Comparison of ENCODE assay signal across 8 cellular contexts in the genomic region with DNA sequence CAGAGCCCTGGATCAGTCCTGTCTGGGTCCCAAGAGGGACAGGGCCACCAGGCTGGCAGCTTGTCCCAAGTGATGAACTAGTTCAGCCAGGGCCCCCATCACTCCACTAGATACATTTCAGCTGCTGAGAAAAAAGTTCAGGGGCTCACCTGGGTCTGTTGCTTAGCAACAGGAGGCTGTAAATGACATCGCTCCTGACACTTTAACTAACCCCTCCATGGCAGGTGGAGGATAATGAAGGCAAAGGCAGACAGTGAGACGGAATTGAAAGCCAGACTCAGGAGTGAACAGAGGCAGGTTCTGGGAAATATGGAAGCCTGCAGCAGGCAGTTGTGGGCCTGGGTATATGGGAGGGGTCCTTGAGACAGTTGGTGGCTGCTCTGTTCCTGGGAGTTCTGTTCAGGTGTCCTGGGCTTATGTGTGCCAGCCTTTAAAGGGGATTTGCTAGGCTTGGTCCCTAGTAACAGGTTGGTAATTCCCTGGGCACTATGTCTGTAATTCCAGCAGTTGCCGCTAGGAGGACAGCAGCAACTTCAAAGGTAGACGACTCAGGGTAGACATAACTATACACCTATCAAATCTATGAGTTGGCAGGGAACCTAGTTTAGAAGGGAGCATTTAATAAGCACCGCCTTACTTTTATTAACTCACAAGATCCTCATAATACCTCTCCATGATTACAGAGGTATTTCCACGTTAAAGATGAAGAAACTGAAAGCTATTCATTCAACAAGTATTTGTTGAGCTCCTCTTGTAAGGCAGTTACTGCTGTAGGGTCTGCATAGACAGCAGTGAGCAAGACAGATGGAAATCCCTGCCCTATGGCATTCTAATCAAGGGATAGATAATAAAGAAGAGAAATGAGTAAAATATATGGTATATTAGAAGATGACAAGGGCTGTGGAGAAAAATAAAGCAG.
DNase-seq lines count a peak whose midpoint lies in the region; ATAC-seq and TF ChIP-seq lines count a peak whose summit lies in the region.

No MANE protein-coding gene starts in this region.

- peak; percentile 51 for TF ChIP-seq RAD21 in SK-N-SH (IDR thresholded peaks at IDR 0.05; ENCODE audit: low read length)

- no peaks in the 10 kb centered on the region for H3K4me1 Mint-ChIP-seq in CD4-positive, CD25-positive, alpha-beta regulatory T cell

- peaks cover 0 to 2% (median 0%) of the 10 kb centered on the region in 7 donors for H3K9me3 Mint-ChIP-seq in CD4-positive, CD25-positive, alpha-beta regulatory T cell

- TF ChIP-seq CTCF in SK-N-SH (IDR thresholded peaks at IDR 0.05) (peak; percentile 64), ascending aorta (IDR thresholded peaks at IDR 0.05) (peak in 2 of 3 experiments; percentile 10 to 27), lung (IDR thresholded peaks at IDR 0.05; ENCODE audit: control extremely low read depth, extremely low read depth) (no peak)

- no peaks in the 10 kb centered on the region for H3F3A ChIP-seq in SK-N-SH (replicated peaks; ENCODE audit: insufficient read depth)

- H3K36me3 Mint-ChIP-seq in CD4-positive, CD25-positive, alpha-beta regulatory T cell = no peaks in the 10 kb centered on the region

- no peak overlapping the region for H3K4me2 ChIP-seq in SK-N-SH

- no peaks in the 10 kb centered on the region for H3K9me3 ChIP-seq in CD4-positive, CD25-positive, alpha-beta regulatory T cell (ENCODE audit: control insufficient read depth in 2 of 2, low read length in 2 of 2)
- no peaks in the 10 kb centered on the region for H3K9me3 ChIP-seq in SK-N-SH
- H3K9me3 ChIP-seq in ascending aorta = no peaks in the 10 kb centered on the region
- H3K9me3 ChIP-seq in lung (ENCODE audit: control insufficient read depth in 2 of 2, insufficient read depth in 1 of 2, low read length in 1 of 2) = no peaks in the 10 kb centered on the region

- no peaks in the 10 kb centered on the region for H3K9me2 ChIP-seq in SK-N-SH

- 42% methylated on average over 6 of the region's 6 CpGs for WGBS in SK-N-SH (ENCODE audit: low lambda C conversion rate)
- 24 to 39% methylated on average over 6 of the region's 6 CpGs for WGBS in lung, 2 donors

- H2AFZ ChIP-seq in SK-N-SH (ENCODE audit: low read depth) = no peak overlapping the region

- intact Hi-C loops in ascending aorta (cut with DNase I) = no loop called here

- peak; percentile 4 to 59 (median 47) for DNase-seq in CD4-positive, CD25-positive, alpha-beta regulatory T cell
- DNase-seq in HT-29 (ENCODE audit: low spot score) = peak; percentile 94
- peak; percentile 53 for DNase-seq in SK-N-SH
- no peak for DNase-seq in ascending aorta (ENCODE audit: low spot score in 2 of 2)
- peak; percentile 55 for DNase-seq in lung (ENCODE audit: low spot score)
- DNase-seq in stimulated activated CD8-positive, alpha-beta memory T cell treated with anti-CD3 and anti-CD28 coated beads, Interleukin-7, amount 100 ng/mL, for 4 hours (ENCODE audit: low read depth in 2 of 2) = peak; percentile 3 to 50
- no peak for DNase-seq in left lobe of liver (ENCODE audit: low spot score)

- no peaks in the 10 kb centered on the region for H4K20me1 ChIP-seq in SK-N-SH (ENCODE audit: insufficient read depth)

- no peak overlapping the region for H3K27ac ChIP-seq in CD4-positive, CD25-positive, alpha-beta regulatory T cell (ENCODE audit: insufficient read depth, low read length, poor library complexity, severe bottlenecking)
- H3K27ac ChIP-seq in SK-N-SH (ENCODE audit: low read depth in 2 of 2, low read length in 1 of 2) (no peak overlapping the region), ascending aorta (no peak overlapping the region), lung (ENCODE audit: low read depth in 1 of 2, low read length in 1 of 2) (no peak overlapping the region)

- H3K4me3 Mint-ChIP-seq in CD4-positive, CD25-positive, alpha-beta regulatory T cell = peak overlapping the region in 1 of 4 donors; percentile 83

- H3K27ac Mint-ChIP-seq in CD4-positive, CD25-positive, alpha-beta regulatory T cell = no peak overlapping the region

- H3K4me3 ChIP-seq in CD4-positive, CD25-positive, alpha-beta regulatory T cell (ENCODE audit: low read depth, low read length) = no peak overlapping the region
- H3K4me3 ChIP-seq in SK-N-SH (ENCODE audit: low read depth in 2 of 2, low read length in 1 of 2) (no peak overlapping the region), ascending aorta (no peak overlapping the region), lung (no peak overlapping the region)

- no peak for TF ChIP-seq EP300 in SK-N-SH (IDR thresholded peaks at IDR 0.05; ENCODE audit: borderline replicate concordance in 1 of 2, low read depth in 1 of 2, low read length in 1 of 2)

- ATAC-seq in CD4-positive, CD25-positive, alpha-beta regulatory T cell (ENCODE audit: low read depth in 2 of 2) = peak; percentile 55 to 65
- ATAC-seq in lung (ENCODE audit: insufficient read depth, low FRiP score) (no peak), HG02885 (IDR thresholded peaks at IDR 0.05; ENCODE audit: poor library complexity, unreplicated experiment) (no peak), left lobe of liver (no peak)

- CTCF ChIA-PET in SK-N-SH (lab: Yijun Ruan, JAX) = interaction anchor here (0.7 to 2.6 kb wide), 18 partner anchors 9 to 282 kb away, joined by 3 to 17 read pairs (median 4); no protein-coding TSS in a partner anchor

- peaks cover 26% of the 10 kb centered on the region for H3K27me3 Mint-ChIP-seq in CD4-positive, CD25-positive, alpha-beta regulatory T cell

- POLR2A ChIA-PET in SK-N-SH (lab: Yijun Ruan, JAX) = no interaction called here

- peaks cover 2% of the 10 kb centered on the region for H3K27me3 ChIP-seq in CD4-positive, CD25-positive, alpha-beta regulatory T cell (ENCODE audit: control insufficient read depth, insufficient read depth, low read length)
- peaks cover 15% of the 10 kb centered on the region for H3K27me3 ChIP-seq in SK-N-SH (ENCODE audit: insufficient read depth)
- H3K27me3 ChIP-seq in ascending aorta = no peaks in the 10 kb centered on the region
- H3K27me3 ChIP-seq in lung (ENCODE audit: control insufficient read depth, insufficient read depth) = no peaks in the 10 kb centered on the region

- H3K79me2 ChIP-seq in SK-N-SH (ENCODE audit: insufficient read depth) = no peaks in the 10 kb centered on the region

- no peak overlapping the region for H3K9ac ChIP-seq in SK-N-SH

- no peaks in the 10 kb centered on the region for H3K4me1 ChIP-seq in CD4-positive, CD25-positive, alpha-beta regulatory T cell (ENCODE audit: control insufficient read depth, insufficient read depth, low read length, poor library complexity, severe bottlenecking)
- H3K4me1 ChIP-seq in SK-N-SH (ENCODE audit: control insufficient read depth in 1 of 2, insufficient read depth in 2 of 2, low read depth in 1 of 2, low read length in 1 of 2) = no peaks in the 10 kb centered on the region
- no peaks in the 10 kb centered on the region for H3K4me1 ChIP-seq in ascending aorta
- H3K4me1 ChIP-seq in lung (ENCODE audit: control insufficient read depth in 2 of 2, insufficient read depth in 2 of 2, low read length in 2 of 2) = no peaks in the 10 kb centered on the region

- H3K36me3 ChIP-seq in CD4-positive, CD25-positive, alpha-beta regulatory T cell (ENCODE audit: control insufficient read depth, insufficient read depth, low read length) = no peaks in the 10 kb centered on the region
- H3K36me3 ChIP-seq in SK-N-SH (replicated peaks in 1 of 2; ENCODE audit: control insufficient read depth in 1 of 2, insufficient read depth in 2 of 2, low read length in 1 of 2) (no peaks in the 10 kb centered on the region), ascending aorta (no peaks in the 10 kb centered on the region), lung (ENCODE audit: control insufficient read depth in 2 of 2, insufficient read depth in 2 of 2, low read length in 2 of 2) (no peaks in the 10 kb centered on the region)

TF ChIP-seq in SK-N-SH, 30 proteins besides CTCF, POLR2A, EP300 and RAD21:
- TF ChIP-seq GABPA (IDR thresholded peaks at IDR 0.05; ENCODE audit: low read depth) (no peak), SMC3 (IDR thresholded peaks at IDR 0.05; ENCODE audit: low read depth, low read length) (peak; percentile 40)

Comparison
In these comparisons a context has a peak if more than half of its experiments do, and no peak if none do; other contexts are left out.
1. ATAC-seq: peak in CD4-positive, CD25-positive, alpha-beta regulatory T cell (2 of 2); none in lung (single experiment), HG02885 (single experiment) and left lobe of liver (single experiment).
2. DNase-seq: peak in CD4-positive, CD25-positive, alpha-beta regulatory T cell (3 of 3), HT-29 (single experiment), SK-N-SH (single experiment), lung (single experiment) and stimulated activated CD8-positive, alpha-beta memory T cell treated with anti-CD3 and anti-CD28 coated beads, Interleukin-7, amount 100 ng/mL, for 4 hours (2 of 2); none in ascending aorta (0 of 2) and left lobe of liver (single experiment).